17 cellular contexts compared by ENCODE assay signal in genomic region chr2:13651684-13652131, GRCh38.
A peak's percentile ranks its signal among the peaks of the same experiment; 100 is the strongest.
DNase-seq lines count a peak whose midpoint lies in the region; ATAC-seq, FAIRE-seq and TF ChIP-seq lines count a peak whose summit lies in the region.
"Had no signal": no experiment of that assay in that cellular context is flagged by ENCODE, and none has a peak within 500 bp of the region (broad histone marks: within the 10 kb centered on the region; RNA-seq: fewer than 3 reads in every experiment).

No MANE protein-coding gene starts in this region.

- ATAC-seq in GM19372 (IDR thresholded peaks at IDR 0.05; ENCODE audit: low read depth, unreplicated experiment) = peak; percentile 50
- peak; percentile 81 for ATAC-seq in HG02678 (IDR thresholded peaks at IDR 0.05; ENCODE audit: unreplicated experiment)
- ATAC-seq in HG03439 (IDR thresholded peaks at IDR 0.05; ENCODE audit: unreplicated experiment) = peak; percentile 80
- no peak for ATAC-seq in T-helper 17 cell
- ATAC-seq: esophagus mucosa had no signal

- DNase-seq in GM12891 (ENCODE audit: insufficient read length, low spot score) (no peak), Ammon's horn (ENCODE audit: low spot score) (no peak), T-helper 17 cell (no peak), NCI-H2029 (lab: John Stamatoyannopoulos, UW) (no peak), HUDEP-2 (lab: John Stamatoyannopoulos, UW; ENCODE audit: unreplicated experiment in 76 of 76) (no peak)
- DNase-seq: activated CD4-positive, alpha-beta memory T cell treated with anti-CD3 and anti-CD28 coated beads, Interleukin-2, amount 10 ng/mL, durations not matched to agents 7 days and 5 days; COR-L47; cortex of kidney; hippocampal formation; SJCRH30 had no signal

- peak; percentile 38 for FAIRE-seq in GM12891 (lab: Jason Lieb, UNC)
- FAIRE-seq: astrocyte had no signal

- no peaks in the 10 kb centered on the region for H3K36me3 Mint-ChIP-seq in T-helper 17 cell (ENCODE audit: low read depth)

- no peaks in the 10 kb centered on the region for H3K9me3 ChIP-seq in T-helper 17 cell (ENCODE audit: control insufficient read depth, low read length, poor library complexity, severe bottlenecking)
- H3K9me3 ChIP-seq: HAP-1, prostate gland had no signal

- no peaks in the 10 kb centered on the region for H3K27me3 Mint-ChIP-seq in T-helper 17 cell
- H3K27me3 Mint-ChIP-seq: activated CD4-positive, alpha-beta memory T cell treated with anti-CD3 and anti-CD28 coated beads, Interleukin-2, amount 10 ng/mL, durations not matched to agents 7 days and 5 days had no signal

- no peak overlapping the region for H3K4me3 Mint-ChIP-seq in T-helper 17 cell
- H3K4me3 Mint-ChIP-seq: activated CD4-positive, alpha-beta memory T cell treated with anti-CD3 and anti-CD28 coated beads, Interleukin-2, amount 10 ng/mL, durations not matched to agents 7 days and 5 days had no signal

- H3K27ac Mint-ChIP-seq in T-helper 17 cell = no peak overlapping the region
- H3K27ac Mint-ChIP-seq: activated CD4-positive, alpha-beta memory T cell treated with anti-CD3 and anti-CD28 coated beads, Interleukin-2, amount 10 ng/mL, durations not matched to agents 7 days and 5 days had no signal

- TF ChIP-seq POLR2A in GM12891 (IDR thresholded peaks at IDR 0.05; ENCODE audit: low read depth, low read length) = no peak

- no peaks in the 10 kb centered on the region for H3K4me1 Mint-ChIP-seq in T-helper 17 cell
- H3K4me1 Mint-ChIP-seq: activated CD4-positive, alpha-beta memory T cell treated with anti-CD3 and anti-CD28 coated beads, Interleukin-2, amount 10 ng/mL, durations not matched to agents 7 days and 5 days had no signal

TF ChIP-seq in GM12891, 5 proteins besides CTCF, POLR2A, EP300 and RAD21:
- TF ChIP-seq SPI1 (IDR thresholded peaks at IDR 0.05; ENCODE audit: low read depth, low read length) (no peak), TAF1 (IDR thresholded peaks at IDR 0.05; ENCODE audit: low read depth, low read length) (no peak), POLR2AphosphoS5 (IDR thresholded peaks at IDR 0.05; ENCODE audit: low read depth, low read length) (no peak), POU2F2 (IDR thresholded peaks at IDR 0.05; ENCODE audit: low read depth, low read length) (no peak), PAX5 (IDR thresholded peaks at IDR 0.05; ENCODE audit: insufficient read depth, low read length, severe bottlenecking) (no peak)
